Comparison of ENCODE assay signal across 18 cellular contexts in genomic region chr7:77353407-77353721, GRCh38.
DNase-seq lines count a peak whose midpoint lies in the region; ATAC-seq and TF ChIP-seq lines count a peak whose summit lies in the region.
"Had no signal": no experiment of that assay in that cellular context is flagged by ENCODE, and none has a peak within 500 bp of the region (broad histone marks: within the 10 kb centered on the region; RNA-seq: fewer than 3 reads in every experiment).

No MANE protein-coding gene starts in this region.

- peak overlapping the region; percentile 59 for H3K4me3 ChIP-seq in CD4-positive, CD25-positive, alpha-beta regulatory T cell (ENCODE audit: low read depth, low read length)
- no peak overlapping the region for H3K4me3 ChIP-seq in CD8-positive, alpha-beta memory T cell (ENCODE audit: low read length)
- no peak overlapping the region for H3K4me3 ChIP-seq in foreskin fibroblast (ENCODE audit: low read depth in 1 of 2, low read length in 2 of 2)
- H3K4me3 ChIP-seq: coronary artery, tibial artery had no signal

- no peaks in the 10 kb centered on the region for H3K36me3 ChIP-seq in CD4-positive, CD25-positive, alpha-beta regulatory T cell (ENCODE audit: control insufficient read depth, insufficient read depth, low read length)
- H3K36me3 ChIP-seq in CD8-positive, alpha-beta memory T cell (ENCODE audit: insufficient read depth, low read length), result no peaks in the 10 kb centered on the region

- H3K27me3 Mint-ChIP-seq in CD4-positive, CD25-positive, alpha-beta regulatory T cell, result peaks cover 5% of the 10 kb centered on the region
- no peaks in the 10 kb centered on the region for H3K27me3 Mint-ChIP-seq in CD8-positive, alpha-beta memory T cell
- H3K27me3 Mint-ChIP-seq in activated T-helper 2 cell treated with anti-CD3 and anti-CD28 coated beads, Interferon-gamma antibody, Interleukin-2, Interleukin-4, amounts not matched to agents 10 μg/mL and 5 μg/mL and 100 μg/mL, durations not matched to agents 14 hours and 24 hours and 36 hours (ENCODE audit: low read depth), result peaks cover 19% of the 10 kb centered on the region
- H3K27me3 Mint-ChIP-seq in naive B cell, result no peaks in the 10 kb centered on the region
- H3K27me3 Mint-ChIP-seq: brain; stimulated activated naive B cell treated with anti-CD40 and anti-IgM and Interleukin-4, amounts not matched to agents 10 μg/mL and 1 μg/mL and 100 μg/mL, for 72 hours had no signal

- CTCF ChIA-PET in CD8-positive, alpha-beta memory T cell (lab: Charles Lee), result no interaction called here

- peak overlapping the region in 2 of 3 donors; percentile 17 to 89 for H3K27ac Mint-ChIP-seq in CD4-positive, CD25-positive, alpha-beta regulatory T cell
- peak overlapping the region; percentile 74 to 94 (median 84) for H3K27ac Mint-ChIP-seq in CD8-positive, alpha-beta memory T cell
- peak overlapping the region; percentile 40 for H3K27ac Mint-ChIP-seq in activated T-helper 2 cell treated with anti-CD3 and anti-CD28 coated beads, Interferon-gamma antibody, Interleukin-2, Interleukin-4, amounts not matched to agents 10 μg/mL and 5 μg/mL and 100 μg/mL, durations not matched to agents 14 hours and 24 hours and 36 hours
- H3K27ac Mint-ChIP-seq in naive B cell, result peak overlapping the region in 5 of 6 donors; percentile 12 to 83 (median 48)
- H3K27ac Mint-ChIP-seq: brain, WTC11 had no signal

- H3K4me1 Mint-ChIP-seq in CD4-positive, CD25-positive, alpha-beta regulatory T cell, result peaks cover 36 to 68% (median 52%) of the 10 kb centered on the region in 4 donors
- H3K4me1 Mint-ChIP-seq in CD8-positive, alpha-beta memory T cell, result peaks cover 67 to 82% (median 71%) of the 10 kb centered on the region in 3 donors
- peaks cover 60% of the 10 kb centered on the region for H3K4me1 Mint-ChIP-seq in activated T-helper 2 cell treated with anti-CD3 and anti-CD28 coated beads, Interferon-gamma antibody, Interleukin-2, Interleukin-4, amounts not matched to agents 10 μg/mL and 5 μg/mL and 100 μg/mL, durations not matched to agents 14 hours and 24 hours and 36 hours (ENCODE audit: low read depth)
- peaks cover 23 to 39% (median 28%) of the 10 kb centered on the region in 3 donors for H3K4me1 Mint-ChIP-seq in naive B cell

- no peak overlapping the region for H3K27ac ChIP-seq in CD4-positive, CD25-positive, alpha-beta regulatory T cell (ENCODE audit: insufficient read depth, low read length, poor library complexity, severe bottlenecking)
- H3K27ac ChIP-seq in CD8-positive, alpha-beta memory T cell (ENCODE audit: low read depth, low read length), result no peak overlapping the region
- H3K27ac ChIP-seq: coronary artery, tibial artery had no signal

- POLR2A ChIA-PET in CD8-positive, alpha-beta memory T cell (lab: Charles Lee), result no interaction called here

- TF ChIP-seq CTCF in foreskin fibroblast (IDR thresholded peaks at IDR 0.05; ENCODE audit: low read depth, low read length), result no peak

- no peak for DNase-seq in CD4-positive, CD25-positive, alpha-beta regulatory T cell
- DNase-seq in CD8-positive, alpha-beta memory T cell, result no peak
- no peak for DNase-seq in activated T-helper 2 cell treated with anti-CD3 and anti-CD28 coated beads, Interferon-gamma antibody, Interleukin-2, Interleukin-4, amounts not matched to agents 10 μg/mL and 5 μg/mL and 100 μg/mL, durations not matched to agents 14 hours and 24 hours and 36 hours (ENCODE audit: low spot score)
- no peak for DNase-seq in naive B cell
- no peak for DNase-seq in NCI-H446 treated with DMSO at 0.1 percent for 48 hours (lab: John Stamatoyannopoulos, UW)
- no peak for DNase-seq in head of caudate nucleus
- no peak for DNase-seq in foreskin fibroblast
- DNase-seq: glutamatergic neuron; NCI-H1694 treated with DMSO at 0.1 percent for 48 hours; NCI-H2227 treated with DMSO at 0.1 percent for 48 hours; PC-3; stimulated activated naive B cell treated with anti-CD40 and anti-IgM and Interleukin-4, amounts not matched to agents 10 μg/mL and 1 μg/mL and 100 μg/mL, for 72 hours; tibial artery had no signal

- intact Hi-C loops in activated T-helper 2 cell treated with anti-CD3 and anti-CD28 coated beads, Interferon-gamma antibody, Interleukin-2, Interleukin-4, amounts not matched to agents 10 μg/mL and 5 μg/mL and 100 μg/mL, durations not matched to agents 14 hours and 24 hours and 36 hours (cut with micrococcal nuclease), result loop anchor here (1.0 to 10.0 kb wide), 5 partner anchors 25 to 111 kb away; no protein-coding TSS in a partner anchor
- intact Hi-C loops in head of caudate nucleus (cut with DNase I), result no loop called here

- H3K36me3 Mint-ChIP-seq in CD4-positive, CD25-positive, alpha-beta regulatory T cell, result peaks cover 4% of the 10 kb centered on the region
- H3K36me3 Mint-ChIP-seq in CD8-positive, alpha-beta memory T cell, result peaks cover 0 to 5% (median 4%) of the 10 kb centered on the region in 3 donors
- H3K36me3 Mint-ChIP-seq in activated T-helper 2 cell treated with anti-CD3 and anti-CD28 coated beads, Interferon-gamma antibody, Interleukin-2, Interleukin-4, amounts not matched to agents 10 μg/mL and 5 μg/mL and 100 μg/mL, durations not matched to agents 14 hours and 24 hours and 36 hours (ENCODE audit: low read depth), result no peaks in the 10 kb centered on the region
- peaks cover 18 to 45% of the 10 kb centered on the region in 2 donors for H3K36me3 Mint-ChIP-seq in naive B cell
- H3K36me3 Mint-ChIP-seq: brain, WTC11 had no signal

- no peaks in the 10 kb centered on the region for H3K27me3 ChIP-seq in CD4-positive, CD25-positive, alpha-beta regulatory T cell (ENCODE audit: control insufficient read depth, insufficient read depth, low read length)
- no peaks in the 10 kb centered on the region for H3K27me3 ChIP-seq in CD8-positive, alpha-beta memory T cell (ENCODE audit: insufficient read depth, low read length, poor library complexity, severe bottlenecking)
- H3K27me3 ChIP-seq: tibial artery had no signal

- H3K4me3 Mint-ChIP-seq in CD4-positive, CD25-positive, alpha-beta regulatory T cell, result peak overlapping the region in 3 of 4 donors; percentile 42 to 73 (median 67)
- peak overlapping the region; percentile 17 to 65 (median 50) for H3K4me3 Mint-ChIP-seq in CD8-positive, alpha-beta memory T cell
- H3K4me3 Mint-ChIP-seq in activated T-helper 2 cell treated with anti-CD3 and anti-CD28 coated beads, Interferon-gamma antibody, Interleukin-2, Interleukin-4, amounts not matched to agents 10 μg/mL and 5 μg/mL and 100 μg/mL, durations not matched to agents 14 hours and 24 hours and 36 hours (ENCODE audit: low read depth), result peak overlapping the region; percentile 1
- no peak overlapping the region for H3K4me3 Mint-ChIP-seq in naive B cell
- H3K4me3 Mint-ChIP-seq: brain, neural crest cell, WTC11 had no signal

- H3K9me3 ChIP-seq in CD4-positive, CD25-positive, alpha-beta regulatory T cell (ENCODE audit: control insufficient read depth in 2 of 2, low read length in 2 of 2), result no peaks in the 10 kb centered on the region
- no peaks in the 10 kb centered on the region for H3K9me3 ChIP-seq in CD8-positive, alpha-beta memory T cell (ENCODE audit: low read length)
- H3K9me3 ChIP-seq: tibial artery had no signal

- no peak for ATAC-seq in CD4-positive, CD25-positive, alpha-beta regulatory T cell (ENCODE audit: low read depth in 2 of 2)
- no peak for ATAC-seq in naive B cell (ENCODE audit: low read depth in 2 of 2)
- ATAC-seq: PC-3; stimulated activated naive B cell treated with anti-CD40 and anti-IgM and Interleukin-4, amounts not matched to agents 10 μg/mL and 1 μg/mL and 100 μg/mL, for 72 hours; WTC11 had no signal

- H3K4me1 ChIP-seq in CD4-positive, CD25-positive, alpha-beta regulatory T cell (ENCODE audit: control insufficient read depth, insufficient read depth, low read length, poor library complexity, severe bottlenecking), result peaks cover 49% of the 10 kb centered on the region
- H3K4me1 ChIP-seq in CD8-positive, alpha-beta memory T cell (ENCODE audit: insufficient read depth, low read length), result peaks cover 64% of the 10 kb centered on the region

- H3K9me3 Mint-ChIP-seq in CD4-positive, CD25-positive, alpha-beta regulatory T cell, result no peaks in the 10 kb centered on the region
- H3K9me3 Mint-ChIP-seq in CD8-positive, alpha-beta memory T cell, result no peaks in the 10 kb centered on the region
- H3K9me3 Mint-ChIP-seq in activated T-helper 2 cell treated with anti-CD3 and anti-CD28 coated beads, Interferon-gamma antibody, Interleukin-2, Interleukin-4, amounts not matched to agents 10 μg/mL and 5 μg/mL and 100 μg/mL, durations not matched to agents 14 hours and 24 hours and 36 hours, result no peaks in the 10 kb centered on the region
- H3K9me3 Mint-ChIP-seq in naive B cell, result no peaks in the 10 kb centered on the region
- H3K9me3 Mint-ChIP-seq: brain; neural crest cell; stimulated activated naive B cell treated with anti-CD40 and anti-IgM and Interleukin-4, amounts not matched to agents 10 μg/mL and 1 μg/mL and 100 μg/mL, for 72 hours; T-helper 1 cell treated with Interleukin-12 subunit alpha and Interleukin-12 subunit beta and Interleukin-4 antibody, amounts not matched to agents 30 μg/mL and 1 μg/mL, for 36 hours; WTC11 had no signal

Comparison
In these comparisons a context has a peak if more than half of its experiments do, and no peak if none do; other contexts are left out.
1. H3K4me3 Mint-ChIP-seq: peak in CD4-positive, CD25-positive, alpha-beta regulatory T cell (3 of 4), CD8-positive, alpha-beta memory T cell (7 of 7) and activated T-helper 2 cell treated with anti-CD3 and anti-CD28 coated beads, Interferon-gamma antibody, Interleukin-2, Interleukin-4, amounts not matched to agents 10 μg/mL and 5 μg/mL and 100 μg/mL, durations not matched to agents 14 hours and 24 hours and 36 hours (single experiment); none in naive B cell (0 of 8).
2. Peak in every context shown above with its lines, with median percentiles within 50 percentile points of each other: H3K27ac Mint-ChIP-seq.